ENCODE assay signal across 13 cellular contexts in genomic region chr13:40152145-40152544, GRCh38.
A peak's percentile ranks its signal among the peaks of the same experiment; 100 is the strongest.
DNase-seq lines count a peak whose midpoint lies in the region; ATAC-seq and TF ChIP-seq lines count a peak whose summit lies in the region.
"Had no signal": no experiment of that assay in that cellular context is flagged by ENCODE, and none has a peak within 500 bp of the region (broad histone marks: within the 10 kb centered on the region; RNA-seq: fewer than 3 reads in every experiment).

No MANE protein-coding gene starts in this region.

- no peaks in the 10 kb centered on the region for H3K36me3 Mint-ChIP-seq in activated naive CD4-positive, alpha-beta T cell treated with anti-CD3 and anti-CD28 coated beads, Interleukin-2, amount 50 U/mL, for 24 hours
- H3K36me3 Mint-ChIP-seq in activated naive CD4-positive, alpha-beta T cell treated with anti-CD3 and anti-CD28 coated beads for 36 hours (ENCODE audit: low read depth) = no peaks in the 10 kb centered on the region

- intact Hi-C loops in activated naive CD4-positive, alpha-beta T cell treated with anti-CD3 and anti-CD28 coated beads for 36 hours (cut with micrococcal nuclease) = no loop called here
- intact Hi-C loops in upper lobe of right lung (cut with DNase I) = no loop called here

- H3K9me3 Mint-ChIP-seq in activated naive CD4-positive, alpha-beta T cell treated with anti-CD3 and anti-CD28 coated beads, Interleukin-2, amount 50 U/mL, for 24 hours = no peaks in the 10 kb centered on the region
- H3K9me3 Mint-ChIP-seq in activated naive CD4-positive, alpha-beta T cell treated with anti-CD3 and anti-CD28 coated beads for 36 hours = no peaks in the 10 kb centered on the region
- H3K9me3 Mint-ChIP-seq: activated CD8-positive, alpha-beta T cell treated with anti-CD3 and anti-CD28 coated beads for 36 hours had no signal

- POLR2A ChIA-PET in RWPE1 (lab: Yijun Ruan, JAX; ENCODE audit: low non-redundant PET) = no interaction called here

- no peaks in the 10 kb centered on the region for H3K27me3 Mint-ChIP-seq in activated naive CD4-positive, alpha-beta T cell treated with anti-CD3 and anti-CD28 coated beads, Interleukin-2, amount 50 U/mL, for 24 hours
- H3K27me3 Mint-ChIP-seq in activated naive CD4-positive, alpha-beta T cell treated with anti-CD3 and anti-CD28 coated beads for 36 hours (ENCODE audit: low read depth) = no peaks in the 10 kb centered on the region
- H3K27me3 Mint-ChIP-seq: activated CD8-positive, alpha-beta T cell treated with anti-CD3 and anti-CD28 coated beads for 36 hours had no signal

- no peak overlapping the region for H3K4me3 Mint-ChIP-seq in activated naive CD4-positive, alpha-beta T cell treated with anti-CD3 and anti-CD28 coated beads, Interleukin-2, amount 50 U/mL, for 24 hours
- no peak overlapping the region for H3K4me3 Mint-ChIP-seq in activated naive CD4-positive, alpha-beta T cell treated with anti-CD3 and anti-CD28 coated beads for 36 hours
- H3K4me3 Mint-ChIP-seq: activated CD8-positive, alpha-beta T cell treated with anti-CD3 and anti-CD28 coated beads for 36 hours had no signal

- H3K27me3 ChIP-seq in upper lobe of right lung = no peaks in the 10 kb centered on the region

- CTCF ChIA-PET in activated naive CD4-positive, alpha-beta T cell treated with anti-CD3 and anti-CD28 coated beads for 36 hours (lab: Charles Lee) = no interaction called here
- CTCF ChIA-PET in RWPE1 (lab: Yijun Ruan, JAX) = interaction anchor here (0.7 kb wide), 1 partner anchor 524 kb away, joined by 4 read pairs; no protein-coding TSS in a partner anchor

- TF ChIP-seq CTCF in RWPE1 (conservative IDR thresholded peaks at IDR 0.05; ENCODE audit: low read depth) (no peak), fibroblast of the aortic adventitia (IDR thresholded peaks at IDR 0.05; ENCODE audit: insufficient read depth, low read length) (no peak), upper lobe of right lung (IDR thresholded peaks at IDR 0.05) (no peak)

- H3K4me3 ChIP-seq in fibroblast of the aortic adventitia (ENCODE audit: low read depth, low read length) (no peak overlapping the region), upper lobe of right lung (no peak overlapping the region)
- H3K4me3 ChIP-seq: SK-N-MC had no signal

- H3K36me3 ChIP-seq in upper lobe of right lung = no peaks in the 10 kb centered on the region

- peak overlapping the region; percentile 89 for H3K27ac Mint-ChIP-seq in activated naive CD4-positive, alpha-beta T cell treated with anti-CD3 and anti-CD28 coated beads, Interleukin-2, amount 50 U/mL, for 24 hours
- no peak overlapping the region for H3K27ac Mint-ChIP-seq in activated naive CD4-positive, alpha-beta T cell treated with anti-CD3 and anti-CD28 coated beads for 36 hours
- H3K27ac Mint-ChIP-seq: activated CD8-positive, alpha-beta T cell treated with anti-CD3 and anti-CD28 coated beads for 36 hours had no signal

- DNase-seq in activated naive CD4-positive, alpha-beta T cell treated with anti-CD3 and anti-CD28 coated beads for 36 hours = no peak
- DNase-seq in RWPE1 (ENCODE audit: low spot score) (peak; percentile 62), fibroblast of the aortic adventitia (ENCODE audit: low read depth) (peak; percentile 91), upper lobe of right lung (no peak), activated gamma-delta T cell (lab: John Stamatoyannopoulos, UW) (no peak)
- DNase-seq: activated CD8-positive, alpha-beta T cell treated with anti-CD3 and anti-CD28 coated beads for 36 hours; anterior cingulate cortex; midbrain; right cardiac atrium had no signal

- H3K27ac ChIP-seq in RWPE1 (no peak overlapping the region), upper lobe of right lung (no peak overlapping the region)
- H3K27ac ChIP-seq: SK-N-MC had no signal

- H3K4me1 Mint-ChIP-seq in activated naive CD4-positive, alpha-beta T cell treated with anti-CD3 and anti-CD28 coated beads, Interleukin-2, amount 50 U/mL, for 24 hours = peaks cover 67% of the 10 kb centered on the region
- H3K4me1 Mint-ChIP-seq in activated naive CD4-positive, alpha-beta T cell treated with anti-CD3 and anti-CD28 coated beads for 36 hours (ENCODE audit: low read depth) = peaks cover 50% of the 10 kb centered on the region

- peaks cover 18% of the 10 kb centered on the region for H3K4me1 ChIP-seq in upper lobe of right lung

- peak; percentile 50 for ATAC-seq in upper lobe of right lung
- ATAC-seq in GM18519 (IDR thresholded peaks at IDR 0.05; ENCODE audit: low FRiP score, unreplicated experiment) = no peak
- ATAC-seq in GM18517 (IDR thresholded peaks at IDR 0.05; ENCODE audit: unreplicated experiment) = no peak
- ATAC-seq: activated CD8-positive, alpha-beta T cell treated with anti-CD3 and anti-CD28 coated beads for 36 hours had no signal

- H3K9me3 ChIP-seq in upper lobe of right lung = no peaks in the 10 kb centered on the region

Comparison
In these comparisons a context has a peak if more than half of its experiments do, and no peak if none do; other contexts are left out.
1. DNase-seq: peak in RWPE1 (single experiment) and fibroblast of the aortic adventitia (single experiment); none in activated naive CD4-positive, alpha-beta T cell treated with anti-CD3 and anti-CD28 coated beads for 36 hours (single experiment), upper lobe of right lung (single experiment) and activated gamma-delta T cell (single experiment).